In genomic region chr11:71459767-71460320, GRCh38 we compare ENCODE assay signal across 19 cellular contexts. TPM values are rescaled to one million over a fixed set of nuclear protein-coding genes. Genes with fewer than 3 reads are reported as not detected.
DNase-seq lines count a peak whose midpoint lies in the region; ATAC-seq, FAIRE-seq and TF ChIP-seq lines count a peak whose summit lies in the region.
"Had no signal": no experiment of that assay in that cellular context is flagged by ENCODE, and none has a peak within 500 bp of the region (broad histone marks: within the 10 kb centered on the region; RNA-seq: fewer than 3 reads in every experiment).

No MANE protein-coding gene starts in this region.

- TF ChIP-seq EP300 in K562 (IDR thresholded peaks at IDR 0.05; ENCODE audit: low read length), result no peak

- H3K9me1 ChIP-seq in K562 (ENCODE audit: control insufficient read depth, insufficient read depth, low read length), result peaks cover 6% of the 10 kb centered on the region

- DNase-seq in Right ventricle myocardium inferior (ENCODE audit: missing footprints) (peak; percentile 8), heart left ventricle (no peak), K562 (ENCODE audit: extremely low read depth in 1 of 4, low spot score in 3 of 4) (no peak), spleen (peak; percentile 42), DMS53 treated with DMSO at 0.1 percent for 48 hours (lab: John Stamatoyannopoulos, UW; ENCODE audit: unreplicated experiment) (no peak)
- DNase-seq: CD4-positive, alpha-beta memory T cell; DMS79; H7; NCI-H1436; NCI-H1930; NCI-H226; NCI-H524 treated with DMSO at 0.1 percent for 48 hours; PC-3; RPMI8226; SJCRH30 had no signal

- WGBS in heart left ventricle, 4 donors, result 66 to 84% (median 79%) methylated on average over 11 of the region's 11 CpGs
- 66% methylated on average over 9 of the region's 11 CpGs for WGBS in K562 (ENCODE audit: insufficient coverage, low coverage, missing lambda C conversion rate)
- 74% methylated on average over 11 of the region's 11 CpGs for WGBS in liver
- WGBS in spleen, 5 donors, result 68 to 87% (median 82%) methylated on average over 8 to 11 of the region's 11 CpGs

- ATAC-seq in Right ventricle myocardium inferior (no peak), heart left ventricle (no peak), K562 (no peak), GM21515 (IDR thresholded peaks at IDR 0.05; ENCODE audit: unreplicated experiment) (no peak), GM19328 (IDR thresholded peaks at IDR 0.05; ENCODE audit: unreplicated experiment) (no peak)
- ATAC-seq: PC-3 had no signal

- H3K36me3 ChIP-seq in heart left ventricle (peaks cover 0 to 96% (median 78%) of the 10 kb centered on the region in 9 donors), K562 (ENCODE audit: control insufficient read depth, insufficient read depth, low read length) (peaks cover 79% of the 10 kb centered on the region), liver (ENCODE audit: control insufficient read depth in 4 of 4, insufficient read depth in 3 of 4, low read depth in 1 of 4, low read length in 3 of 4) (peaks cover 13 to 61% (median 35%) of the 10 kb centered on the region in 4 donors), spleen (peaks cover 0 to 100% (median 93%) of the 10 kb centered on the region in 6 donors)
- H3K36me3 ChIP-seq: SJCRH30 had no signal

- H3K27me3 ChIP-seq in heart left ventricle (no peaks in the 10 kb centered on the region), K562 (ENCODE audit: control insufficient read depth in 2 of 2, insufficient read depth in 2 of 2, low read length in 2 of 2) (no peaks in the 10 kb centered on the region), liver (ENCODE audit: control insufficient read depth in 4 of 4, insufficient read depth in 4 of 4, low read length in 3 of 4) (no peaks in the 10 kb centered on the region), spleen (replicated peaks in 1 of 7) (no peaks in the 10 kb centered on the region)
- H3K27me3 ChIP-seq: SJCRH30 had no signal

- H3K9ac ChIP-seq in K562 (ENCODE audit: insufficient read depth in 1 of 2, low read depth in 2 of 2, low read length in 2 of 2), result no peak overlapping the region
- no peak overlapping the region for H3K9ac ChIP-seq in liver (ENCODE audit: low read depth in 1 of 2, low read length in 2 of 2)

- H3K27ac ChIP-seq in heart left ventricle (no peak overlapping the region), K562 (ENCODE audit: extremely low read depth, low read depth, low read length) (no peak overlapping the region), liver (ENCODE audit: low read depth in 1 of 2, low read length in 2 of 2) (no peak overlapping the region), spleen (no peak overlapping the region)
- H3K27ac ChIP-seq: SJCRH30 had no signal

- POLR2A ChIA-PET in K562 (lab: Yijun Ruan, JAX), result no interaction called here

- TF ChIP-seq RAD21 in K562 (CRISPR knock-in tag; conservative IDR thresholded peaks at IDR 0.05 in 1 of 2, IDR thresholded peaks at IDR 0.05 in 1 of 2) (no peak), liver (IDR thresholded peaks at IDR 0.05) (no peak)

- no peaks in the 10 kb centered on the region for H3K4me1 ChIP-seq in heart left ventricle
- peaks cover 0 to 6% of the 10 kb centered on the region in 2 experiments; a peak in 1 of 5 replicates for H3K4me1 ChIP-seq in K562 (replicated peaks in 1 of 2; ENCODE audit: control insufficient read depth in 2 of 2, insufficient read depth in 2 of 2, low read length in 2 of 2)
- H3K4me1 ChIP-seq in liver (ENCODE audit: control insufficient read depth in 4 of 4, insufficient read depth in 4 of 4, low read length in 3 of 4), result no peaks in the 10 kb centered on the region
- H3K4me1 ChIP-seq in spleen, result peaks cover 0 to 20% (median 2%) of the 10 kb centered on the region in 6 donors
- H3K4me1 ChIP-seq: SJCRH30 had no signal

- H4K20me1 ChIP-seq in K562 (replicated peaks; ENCODE audit: control insufficient read depth, insufficient read depth, low read length), result no peaks in the 10 kb centered on the region

- H3K79me2 ChIP-seq in K562 (ENCODE audit: control insufficient read depth, insufficient read depth, low read length), result no peaks in the 10 kb centered on the region; the same call in 2 of the 3 replicates

- no peak for TF ChIP-seq POLR2A in heart left ventricle (IDR thresholded peaks at IDR 0.05)
- no peak for TF ChIP-seq POLR2A in K562 (conservative IDR thresholded peaks at IDR 0.05)
- no peak for TF ChIP-seq POLR2A in spleen (IDR thresholded peaks at IDR 0.05)

- no peak for FAIRE-seq in K562 (lab: Jason Lieb, UNC)
- FAIRE-seq: A204.1 had no signal

- intact Hi-C loops in Right ventricle myocardium inferior (cut with DNase I), result no loop called here
- intact Hi-C loops in heart left ventricle (cut with DNase I), result no loop called here
- intact Hi-C loops in K562 (cut with micrococcal nuclease), result no loop called here
- intact Hi-C loops in spleen (cut with DNase I; ENCODE audit: low total_unique reads), result no loop called here

- TF ChIP-seq CTCF in heart left ventricle (IDR thresholded peaks at IDR 0.05) (no peak), K562 (IDR thresholded peaks at IDR 0.05 in 2 of 3, conservative IDR thresholded peaks at IDR 0.05 in 1 of 3; ENCODE audit: insufficient read depth in 2 of 3, low read depth in 1 of 3, low read length in 3 of 3) (no peak), liver (IDR thresholded peaks at IDR 0.05; ENCODE audit: low read depth, low read length, missing input control) (no peak), spleen (IDR thresholded peaks at IDR 0.05 in 8 of 11, conservative IDR thresholded peaks at IDR 0.05 in 3 of 11) (no peak)

- BruUV-seq in K562 (replicated peaks; lab: Mats Ljungman, UMichigan), result no TSS peak

- no peaks in the 10 kb centered on the region for H3K9me3 ChIP-seq in heart left ventricle
- no peaks in the 10 kb centered on the region for H3K9me3 ChIP-seq in K562 (replicated peaks; ENCODE audit: control insufficient read depth, insufficient read depth, low read depth, low read length)
- H3K9me3 ChIP-seq in liver (ENCODE audit: control insufficient read depth in 4 of 4, low read length in 3 of 4), result no peaks in the 10 kb centered on the region
- no peaks in the 10 kb centered on the region for H3K9me3 ChIP-seq in spleen
- H3K9me3 ChIP-seq: SJCRH30 had no signal

- in situ Hi-C loops in K562 (cut with MboI), result no loop called here

- H3K4me3 ChIP-seq in heart left ventricle (no peak overlapping the region), K562 (no peak overlapping the region), liver (ENCODE audit: low read depth in 1 of 3, low read length in 3 of 3) (no peak overlapping the region), spleen (no peak overlapping the region)
- H3K4me3 ChIP-seq: SJCRH30 had no signal

- no peak overlapping the region for H3K4me2 ChIP-seq in K562 (ENCODE audit: insufficient read depth, low read length)

- no peak overlapping the region for H2AFZ ChIP-seq in K562 (ENCODE audit: low read depth, low read length)

- CTCF ChIA-PET in K562 (lab: Yijun Ruan, JAX; ENCODE audit: low intra/inter-chr PET ratio), result no interaction called here

RNA-seq across cellular contexts. Expression of gene NADSYN1, which starts 6.8 kb away (rescaled TPM):
- 22.1 TPM for total RNA-seq in Right ventricle myocardium inferior
- 10 to 100 TPM; 11.4 to 41.9 (median 18.0) TPM for total RNA-seq in heart left ventricle
- polyA plus RNA-seq in heart left ventricle, result 10 to 100 TPM; 19.4 to 23.4 TPM
- total RNA-seq in K562 (2011; cell fraction: chromatin; rRNA removed; ENCODE audit: low replicate concordance), result 145 and 274 TPM in 2 replicates
- total RNA-seq in K562 (2011; cell fraction: nucleolus; rRNA removed), result 145 TPM in 2 replicates
- 145 and 159 TPM in 2 replicates for total RNA-seq in K562 (2011; cell fraction: nucleoplasm; rRNA removed)
- total RNA-seq in K562 (2014; rRNA removed), result 44.5 and 53.6 TPM in 2 replicates
- 26.3 and 27.4 TPM in 2 replicates for total RNA-seq in K562 (2014; rRNA removed; fragmentation: Illumina TruSeq; extraction: Trizol)
- 41.7 and 42.8 TPM in 2 replicates for total RNA-seq in K562 (2015; rRNA removed; fragmentation: Illumina TruSeq; extraction: Trizol)
- total RNA-seq in K562 (2021), result 47.9 and 51.6 TPM in 2 replicates
- polyA plus RNA-seq in K562 (2011; rRNA removed), result 43.2 and 51.7 TPM in 2 replicates
- polyA plus RNA-seq in K562 (2011; cell fraction: cytosol; rRNA removed), result 39.6 and 42.6 TPM in 2 replicates
- polyA plus RNA-seq in K562 (2011; cell fraction: nucleus; rRNA removed), result 255 and 291 TPM in 2 replicates
- 53.2 and 78.7 TPM in 2 replicates for polyA plus RNA-seq in K562 (2012)
- 40.3 and 42.1 TPM in 2 replicates for polyA plus RNA-seq in K562 (2014; fragmentation: Illumina TruSeq; extraction: Trizol)
- polyA plus RNA-seq in K562 (2014; fragmentation: Nextera tagmentation; extraction: Ambion mirVana), result 10 to 100 TPM; 12.7 to 14.6 TPM
- polyA plus RNA-seq in K562 (2014; rRNA removed), result 54.0 and 57.3 TPM in 2 replicates
- 42.5 and 45.5 TPM in 2 replicates for polyA minus RNA-seq in K562 (2011; rRNA and poly(A)+ RNA removed)
- polyA minus RNA-seq in K562 (2011; cell fraction: cytosol; rRNA and poly(A)+ RNA removed), result 18.2 and 28.0 TPM in 2 replicates
- polyA minus RNA-seq in K562 (2011; cell fraction: nucleus; rRNA and poly(A)+ RNA removed), result 113 and 147 TPM in 2 replicates
- 10 to 100 TPM; 19.8 to 33.6 TPM for total RNA-seq in liver
- polyA plus RNA-seq in liver, result 10 to 100 TPM; 16.6 to 24.6 TPM
- 100 to 1,000 TPM in 6 of 7 donors, 10 to 100 TPM in 1; 89.6 to 137 (median 112) TPM for total RNA-seq in spleen
- polyA plus RNA-seq in spleen, result 100 to 1,000 TPM in 1 of 3 donors, 10 to 100 TPM in 2; 68.4 to 101 (median 74.4) TPM

RNA-seq across cellular contexts. Expression of gene DHCR7, which starts 11.7 kb away (rescaled TPM):
- total RNA-seq in Right ventricle myocardium inferior (46.3 TPM), heart left ventricle (10 to 100 TPM; 19.8 to 44.5 (median 30.8) TPM), K562 (2014; rRNA removed) (96.8 and 126 TPM in 2 replicates), K562 (2014; rRNA removed; fragmentation: Illumina TruSeq; extraction: Trizol) (34.2 and 38.0 TPM in 2 replicates), K562 (2015; rRNA removed; fragmentation: Illumina TruSeq; extraction: Trizol) (45.5 and 48.0 TPM in 2 replicates), K562 (2021) (176 and 181 TPM in 2 replicates), liver (100 to 1,000 TPM; 149 to 224 TPM), spleen (10 to 100 TPM; 10.9 to 26.4 (median 18.2) TPM)
- polyA plus RNA-seq in heart left ventricle (10 to 100 TPM; 12.6 to 22.2 TPM), K562 (2011; rRNA removed) (107 and 268 TPM in 2 replicates), K562 (2014; fragmentation: Illumina TruSeq; extraction: Trizol) (136 and 192 TPM in 2 replicates), K562 (2014; fragmentation: Nextera tagmentation; extraction: Ambion mirVana) (10 to 100 TPM in 1 of 2 experiments, 1 to 10 TPM in 1; 8.4 to 14.5 TPM), K562 (2014; rRNA removed) (82.4 and 83.0 TPM in 2 replicates), liver (100 to 1,000 TPM in 1 of 2 donors, 10 to 100 TPM in 1; 56.9 to 195 TPM), spleen (1 to 10 TPM; 3.6 to 6.2 (median 4.4) TPM)
- total RNA-seq in K562 (2011; cell fraction: chromatin; rRNA removed; ENCODE audit: low replicate concordance), result 183 and 461 TPM in 2 replicates
- total RNA-seq in K562 (2011; cell fraction: nucleolus; rRNA removed), result 625 and 780 TPM in 2 replicates
- 410 and 462 TPM in 2 replicates for total RNA-seq in K562 (2011; cell fraction: nucleoplasm; rRNA removed)
- polyA plus RNA-seq in K562 (2011; cell fraction: cytosol; rRNA removed), result 249 and 261 TPM in 2 replicates
- 198 and 205 TPM in 2 replicates for polyA plus RNA-seq in K562 (2011; cell fraction: nucleus; rRNA removed)
- 92.0 and 179 TPM in 2 replicates for polyA plus RNA-seq in K562 (2012)
- polyA minus RNA-seq in K562 (2011; rRNA and poly(A)+ RNA removed), result 91.4 and 116 TPM in 2 replicates
- 249 and 302 TPM in 2 replicates for polyA minus RNA-seq in K562 (2011; cell fraction: cytosol; rRNA and poly(A)+ RNA removed)
- 51.8 and 90.1 TPM in 2 replicates for polyA minus RNA-seq in K562 (2011; cell fraction: nucleus; rRNA and poly(A)+ RNA removed)

Comparison
In these comparisons a context has a peak if more than half of its experiments do, and no peak if none do; other contexts are left out.
1. DNase-seq: peak in Right ventricle myocardium inferior (single experiment) and spleen (single experiment); none in heart left ventricle (0 of 5), K562 (0 of 4) and DMS53 treated with DMSO at 0.1 percent for 48 hours (single experiment).